Comparison of ENCODE assay signal across 8 cellular contexts in the genomic region with DNA sequence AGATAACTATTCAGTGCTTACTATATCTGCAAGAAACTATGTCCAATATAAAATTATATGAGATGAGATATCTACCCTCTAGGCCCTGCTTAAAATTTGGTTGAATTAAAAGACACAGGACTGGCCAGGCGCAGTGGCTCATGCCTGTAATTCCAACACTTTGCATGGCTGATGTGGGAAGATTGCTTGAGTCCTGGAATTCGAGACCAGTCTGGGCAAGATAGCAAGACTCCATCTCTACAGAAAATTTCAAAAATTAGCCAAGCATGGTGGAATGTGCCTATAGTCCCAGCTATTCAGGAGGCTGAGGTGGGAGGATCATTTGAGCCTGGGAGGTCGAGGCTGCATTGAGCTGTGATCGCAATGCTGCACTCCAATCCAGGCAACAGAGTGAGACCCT.
"Had no signal": no experiment of that assay in that cellular context is flagged by ENCODE, and none has a peak within 500 bp of the region (broad histone marks: within the 10 kb centered on the region; RNA-seq: fewer than 3 reads in every experiment).

No MANE protein-coding gene starts in this region.

- H3K36me3 ChIP-seq: HAP-1 had no signal

- H3K4me2 ChIP-seq: GM23338 had no signal

- DNase-seq: GM23248, GOT3, H7, H9, HCEC 1CT, HFFc6 had no signal

- H3K9ac ChIP-seq: GM23248 had no signal

- H3K9me3 ChIP-seq: HAP-1 had no signal

- H3K4me3 ChIP-seq: GM23248, GM23338, HAP-1 had no signal

- H3K4me1 ChIP-seq: HAP-1 had no signal

- H2AFZ ChIP-seq: GM23248, GM23338 had no signal

- H3K27ac ChIP-seq: GM23248 had no signal
